In the genomic region with DNA sequence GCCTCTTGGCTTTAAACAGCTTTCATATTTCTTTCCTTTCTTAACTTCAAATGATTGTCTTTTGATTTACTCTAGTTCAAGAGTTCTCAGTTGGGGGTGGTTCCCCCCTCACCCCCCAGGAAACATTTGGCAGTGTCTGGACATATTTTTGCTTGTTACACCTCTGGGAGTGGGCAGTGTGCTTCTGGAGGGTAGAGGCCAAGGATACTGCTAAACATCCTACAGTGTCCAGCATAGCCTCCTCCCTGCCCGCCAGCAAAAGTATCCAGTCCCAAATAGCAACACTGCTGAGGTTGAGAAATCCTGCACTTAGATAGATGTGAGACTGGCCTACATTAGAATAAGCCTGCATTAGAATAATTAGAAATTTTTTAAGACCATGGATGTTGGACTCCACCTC, we compare ENCODE assay signal across 11 cellular contexts. TPM values are rescaled to one million over a fixed set of nuclear protein-coding genes. Genes with fewer than 3 reads are reported as not detected.
A peak's percentile ranks its signal among the peaks of the same experiment; 100 is the strongest.
DNase-seq lines count a peak whose midpoint lies in the region; ATAC-seq and TF ChIP-seq lines count a peak whose summit lies in the region.
"Had no signal": no experiment of that assay in that cellular context is flagged by ENCODE, and none has a peak within 500 bp of the region (broad histone marks: within the 10 kb centered on the region; RNA-seq: fewer than 3 reads in every experiment).

No MANE protein-coding gene starts in this region.

- POLR2A ChIA-PET in OCI-LY7 (lab: Charles Lee) = interaction anchor here (1.0 kb wide), 1 partner anchor 31 kb away, joined by 7 read pairs; no protein-coding TSS in a partner anchor

- H3K9ac ChIP-seq in DND-41 (ENCODE audit: low read depth, low read length) = 0 out of 2 replicates have a peak overlapping the region, but pooled peaks have one; percentile 93

- H3K4me3 Mint-ChIP-seq in dendritic cell treated with granulocyte-macrophage colony-stimulating factor and Interleukin-4, amounts not matched to agents 40 ng/mL and 50 ng/mL, for 4 days = no peak overlapping the region

- peaks cover 73% of the 10 kb centered on the region for H4K20me1 ChIP-seq in DND-41 (ENCODE audit: insufficient read depth, low read length)
- peaks cover 50% of the 10 kb centered on the region for H4K20me1 ChIP-seq in OCI-LY7 (ENCODE audit: insufficient read depth, low read length)

- H3K27me3 Mint-ChIP-seq in dendritic cell treated with granulocyte-macrophage colony-stimulating factor and Interleukin-4, amounts not matched to agents 40 ng/mL and 50 ng/mL, for 4 days = no peaks in the 10 kb centered on the region

- peaks cover 67% of the 10 kb centered on the region for H3K4me1 Mint-ChIP-seq in dendritic cell treated with granulocyte-macrophage colony-stimulating factor and Interleukin-4, amounts not matched to agents 40 ng/mL and 50 ng/mL, for 4 days (ENCODE audit: low read depth)

- no peaks in the 10 kb centered on the region for H3K9me3 ChIP-seq in DND-41 (ENCODE audit: insufficient read depth, low read length, severe bottlenecking)
- H3K9me3 ChIP-seq in OCI-LY7 (ENCODE audit: low read length) = no peaks in the 10 kb centered on the region
- no peaks in the 10 kb centered on the region for H3K9me3 ChIP-seq in gastrocnemius medialis
- H3K9me3 ChIP-seq: left lung, vagina had no signal

- no peak for ATAC-seq in DND-41 (ENCODE audit: insufficient read depth, low read depth)
- ATAC-seq in gastrocnemius medialis = no peak
- no peak for ATAC-seq in HG03135 (IDR thresholded peaks at IDR 0.05; ENCODE audit: unreplicated experiment)
- ATAC-seq: left lung had no signal

- H3K4me1 ChIP-seq in DND-41 (ENCODE audit: insufficient read depth, low read length) = peaks cover 77% of the 10 kb centered on the region
- H3K4me1 ChIP-seq in OCI-LY7 (ENCODE audit: insufficient read depth, low read length, poor library complexity, severe bottlenecking) = peaks cover 58% of the 10 kb centered on the region
- peaks cover 67 to 68% of the 10 kb centered on the region in 2 donors for H3K4me1 ChIP-seq in gastrocnemius medialis

- peak overlapping the region; percentile 27 for H3K27ac Mint-ChIP-seq in dendritic cell treated with granulocyte-macrophage colony-stimulating factor and Interleukin-4, amounts not matched to agents 40 ng/mL and 50 ng/mL, for 4 days

- H3K27ac ChIP-seq in DND-41 (ENCODE audit: low read length) = 0 out of 2 replicates have a peak overlapping the region, but pooled peaks have one; percentile 39
- no peak overlapping the region for H3K27ac ChIP-seq in OCI-LY7 (ENCODE audit: low read depth, low read length, poor library complexity, severe bottlenecking)
- peak overlapping the region; percentile 85 to 94 (median 90) for H3K27ac ChIP-seq in gastrocnemius medialis
- H3K27ac ChIP-seq: coronary artery, left lung, vagina had no signal

- H3K36me3 ChIP-seq in DND-41 (ENCODE audit: insufficient read depth, low read length) = peaks cover 31% of the 10 kb centered on the region
- peaks cover 49% of the 10 kb centered on the region for H3K36me3 ChIP-seq in OCI-LY7 (ENCODE audit: insufficient read depth, low read length)
- no peaks in the 10 kb centered on the region for H3K36me3 ChIP-seq in gastrocnemius medialis
- H3K36me3 ChIP-seq: left lung, vagina had no signal

- TF ChIP-seq CTCF in DND-41 (IDR thresholded peaks at IDR 0.05; ENCODE audit: borderline replicate concordance, extremely low read depth, low read length, poor library complexity, severe bottlenecking) (no peak), OCI-LY7 (conservative IDR thresholded peaks at IDR 0.05; ENCODE audit: low read length) (no peak), gastrocnemius medialis (IDR thresholded peaks at IDR 0.05 in 4 of 5, conservative IDR thresholded peaks at IDR 0.05 in 1 of 5) (no peak)

- in situ Hi-C loops in gastrocnemius medialis (cut with MboI; ENCODE audit: low sequenced_read_pairs in 4 of 4) = loop anchor here (10.0 to 25.0 kb wide), 3 partner anchors 111 to 131 kb away; no protein-coding TSS in a partner anchor

- intact Hi-C loops in OCI-LY7 (cut with micrococcal nuclease; ENCODE audit: unreplicated experiment) (loop anchor here (5.0 kb wide), 1 partner anchor 34 kb away; no protein-coding TSS in a partner anchor), gastrocnemius medialis (cut with DNase I; ENCODE audit: low total_unique reads) (loop anchor here (5.0 to 10.0 kb wide), 2 partner anchors 64 to 371 kb away; no protein-coding TSS in a partner anchor)
- intact Hi-C loops in dendritic cell treated with granulocyte-macrophage colony-stimulating factor and Interleukin-4, amounts not matched to agents 40 ng/mL and 50 ng/mL, for 4 days (cut with micrococcal nuclease) = no loop called here

- H3K27me3 ChIP-seq in DND-41 (ENCODE audit: insufficient read depth, low read length, poor library complexity) = no peaks in the 10 kb centered on the region
- H3K27me3 ChIP-seq in gastrocnemius medialis = no peaks in the 10 kb centered on the region
- H3K27me3 ChIP-seq: left lung, vagina had no signal

- H3K4me3 ChIP-seq in DND-41 (ENCODE audit: low read depth in 1 of 2, low read length in 2 of 2) (peak overlapping the region in 1 of 2 experiments; percentile 37; a peak in 1 of 4 replicates), OCI-LY7 (ENCODE audit: low read depth, low read length, poor library complexity, severe bottlenecking) (peak overlapping the region; percentile 80), gastrocnemius medialis (peak overlapping the region in 3 of 4 donors; percentile 62 to 76 (median 65))

- TF ChIP-seq POLR2A in gastrocnemius medialis (IDR thresholded peaks at IDR 0.05) = no peak

- H3K79me2 ChIP-seq in DND-41 (ENCODE audit: insufficient read depth, low read length) (peaks cover 81% of the 10 kb centered on the region), OCI-LY7 (ENCODE audit: insufficient read depth, low read depth, low read length) (peaks cover 81% of the 10 kb centered on the region)

- CTCF ChIA-PET in OCI-LY7 (lab: Charles Lee; ENCODE audit: unreplicated experiment) = no interaction called here

- DNase-seq in DND-41 (no peak), OCI-LY7 (ENCODE audit: low spot score) (no peak), gastrocnemius medialis (no peak), middle frontal gyrus (ENCODE audit: extremely low spot score, low spot score) (no peak), NCI-H345 treated with DMSO at 0.1 percent for 48 hours (lab: John Stamatoyannopoulos, UW; ENCODE audit: unreplicated experiment) (no peak)
- DNase-seq: left lung, retina had no signal

- peak overlapping the region; percentile 90 for H3K4me2 ChIP-seq in DND-41 (ENCODE audit: insufficient read depth, low read length)
- H3K4me2 ChIP-seq in OCI-LY7 (ENCODE audit: low read length) = peak overlapping the region; percentile 91

- peaks cover 33% of the 10 kb centered on the region for H3K36me3 Mint-ChIP-seq in dendritic cell treated with granulocyte-macrophage colony-stimulating factor and Interleukin-4, amounts not matched to agents 40 ng/mL and 50 ng/mL, for 4 days (ENCODE audit: low read depth)

- H2AFZ ChIP-seq in DND-41 (ENCODE audit: low read depth, low read length) (no peak overlapping the region), OCI-LY7 (ENCODE audit: low read length) (no peak overlapping the region)

- TSS peak; percentile 2 for BruUV-seq in OCI-LY7 (replicated peaks; lab: Mats Ljungman, UMichigan)

- H3K9me3 Mint-ChIP-seq in dendritic cell treated with granulocyte-macrophage colony-stimulating factor and Interleukin-4, amounts not matched to agents 40 ng/mL and 50 ng/mL, for 4 days = no peaks in the 10 kb centered on the region

- no peaks in the 10 kb centered on the region for H3K9me2 ChIP-seq in OCI-LY7 (ENCODE audit: insufficient read depth, low read length)

RNA-seq across cellular contexts. Expression of a gene that starts 3.2 kb away (rescaled TPM):
- 151 and 166 TPM in 2 replicates for total RNA-seq in OCI-LY7 (2014; rRNA removed; shearing (Covaris generic))
- 122 and 132 TPM in 2 replicates for total RNA-seq in OCI-LY7 (2022)
- total RNA-seq in gastrocnemius medialis = 100 to 1,000 TPM in 3 of 4 donors, 10 to 100 TPM in 1; 77.3 to 196 (median 133) TPM
